In the genomic region with DNA sequence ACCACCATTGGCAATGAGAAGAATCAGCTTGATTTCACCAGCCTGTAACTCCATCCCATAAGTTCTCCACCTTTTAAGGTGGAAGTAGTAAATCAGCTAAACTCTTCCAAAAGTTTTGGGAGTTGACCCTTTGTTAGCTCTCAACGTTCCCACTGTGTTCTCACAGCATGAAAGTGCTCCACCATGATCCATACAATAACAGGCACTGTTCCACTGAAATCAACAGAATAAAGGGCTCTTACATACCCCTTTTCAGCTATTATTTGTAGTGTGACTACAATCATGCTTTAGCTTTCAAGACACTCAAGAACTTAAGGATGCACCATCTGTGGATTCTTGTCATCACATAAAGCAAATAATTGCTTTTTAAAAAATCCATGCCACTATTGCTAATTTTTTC, we compare ENCODE assay signal across 17 cellular contexts.
"Had no signal": no experiment of that assay in that cellular context is flagged by ENCODE, and none has a peak within 500 bp of the region (broad histone marks: within the 10 kb centered on the region; RNA-seq: fewer than 3 reads in every experiment).

No MANE protein-coding gene starts in this region.

- H3K4me3 ChIP-seq: adrenal gland, mucosa of descending colon, spleen, upper lobe of right lung had no signal

- H3K27ac ChIP-seq: adrenal gland, upper lobe of right lung had no signal

- ATAC-seq: left colon; mucosa of descending colon; naive thymus-derived CD8-positive, alpha-beta T cell; sciatic nerve; stimulated activated naive B cell treated with anti-CD40 and anti-IgM and Interleukin-4, amounts not matched to agents 10 μg/mL and 1 μg/mL and 100 μg/mL, for 72 hours; T-helper 17 cell; upper lobe of right lung had no signal

- DNase-seq: activated B cell treated with CpG ODN at 0.5 μM for 24 hours; activated CD4-positive, alpha-beta T cell treated with anti-CD3 and anti-CD28 coated beads, Interleukin-2, amount 10 ng/mL, durations not matched to agents 7 days and 5 days; activated CD8-positive, alpha-beta memory T cell treated with anti-CD3 and anti-CD28 coated beads for 24 hours; activated naive CD4-positive, alpha-beta T cell treated with anti-CD3 and anti-CD28 coated beads, Interleukin-2, amount 10 ng/mL, durations not matched to agents 7 days and 5 days; activated T-cell treated with anti-CD3 and anti-CD28 coated beads for 4 hours; adrenal gland; endodermal cell; left colon; mammary epithelial cell; mucosa of descending colon; naive thymus-derived CD8-positive, alpha-beta T cell; spleen; stimulated activated CD4-positive, alpha-beta T cell treated with anti-CD3 and anti-CD28 coated beads, Interleukin-1b, Interleukin-23, amount 100 ng/mL, for 48 hours; stimulated activated naive B cell treated with anti-CD40 and anti-IgM and Interleukin-4, amounts not matched to agents 10 μg/mL and 1 μg/mL and 100 μg/mL, for 72 hours; T-helper 17 cell; upper lobe of right lung had no signal

- H3K36me3 ChIP-seq: adrenal gland, spleen, upper lobe of right lung had no signal

- H3K27me3 ChIP-seq: adrenal gland, spleen, upper lobe of right lung had no signal

- H3K9me3 ChIP-seq: adrenal gland, mucosa of descending colon, spleen, upper lobe of right lung had no signal
